In the genomic region with DNA sequence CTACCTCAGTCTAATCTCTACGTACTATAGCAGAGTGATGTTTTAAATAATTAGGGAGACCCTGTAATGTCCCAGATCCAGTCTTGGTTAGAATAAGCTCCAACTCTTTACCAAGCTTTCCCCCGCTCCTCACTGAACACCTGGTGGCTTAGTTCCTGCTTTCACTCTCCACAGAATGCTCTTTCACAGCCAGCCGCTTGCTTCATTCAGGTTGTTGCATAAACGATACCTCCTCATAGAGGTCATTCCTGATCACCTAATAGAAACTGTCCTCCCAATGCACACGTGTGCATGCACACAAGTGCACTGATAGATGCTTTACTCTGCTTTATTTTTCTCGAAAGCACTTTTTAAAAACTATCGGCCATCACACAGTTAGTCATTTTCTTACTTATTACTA, we compare ENCODE assay signal across 1 cellular context.
TF ChIP-seq lines count a peak whose summit lies in the region.

No MANE protein-coding gene starts in this region.

TF ChIP-seq in H1, 55 proteins besides CTCF, POLR2A, EP300 and RAD21:
- TF ChIP-seq CREB1 (IDR thresholded peaks at IDR 0.05): no peak
- TF ChIP-seq EZH2 (IDR thresholded peaks at IDR 0.05; ENCODE audit: low read depth, low read length, severe bottlenecking): no peak
- TF ChIP-seq CHD1 (IDR thresholded peaks at IDR 0.05; ENCODE audit: low read depth, low read length): no peak
- no peak for TF ChIP-seq ZNF274 (IDR thresholded peaks at IDR 0.05; ENCODE audit: borderline replicate concordance, extremely low read depth, low read length)
- no peak for TF ChIP-seq JUND (IDR thresholded peaks at IDR 0.05; ENCODE audit: low read length)
